In the genomic region with DNA sequence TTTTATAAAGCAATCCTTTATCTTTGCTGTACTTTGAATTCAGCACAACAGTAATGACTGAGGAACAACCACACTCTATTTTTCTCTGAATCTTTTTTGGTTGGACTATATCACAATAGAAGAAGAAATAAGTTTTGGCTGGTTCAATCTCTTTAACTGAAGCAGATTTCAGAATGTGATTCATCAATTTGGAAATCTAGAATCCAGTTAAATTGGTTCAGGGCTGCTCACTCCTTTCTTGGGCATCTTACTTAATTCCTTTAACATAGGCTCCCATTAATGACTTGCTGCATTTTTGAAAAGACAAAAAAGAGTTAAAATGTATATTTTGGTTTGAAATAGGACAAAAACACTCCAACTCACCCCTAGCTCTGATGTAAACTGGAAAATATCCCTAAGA, we compare ENCODE assay signal across 26 cellular contexts.
DNase-seq lines count a peak whose midpoint lies in the region; ATAC-seq, FAIRE-seq and TF ChIP-seq lines count a peak whose summit lies in the region.
"Had no signal": no experiment of that assay in that cellular context is flagged by ENCODE, and none has a peak within 500 bp of the region (broad histone marks: within the 10 kb centered on the region; RNA-seq: fewer than 3 reads in every experiment).

No MANE protein-coding gene starts in this region.

- H3K4me3 ChIP-seq in A549 (no peak overlapping the region), GM23338 (no peak overlapping the region), neuronal stem cell (ENCODE audit: low read length in 2 of 2) (no peak overlapping the region)
- H3K4me3 ChIP-seq in CD8-positive, alpha-beta memory T cell (ENCODE audit: low read length), result no peak overlapping the region
- H3K4me3 ChIP-seq: SJCRH30 had no signal

- no peak overlapping the region for H3K9ac ChIP-seq in neuronal stem cell (ENCODE audit: low read depth, low read length, poor library complexity)

- H3K4me1 Mint-ChIP-seq in GM23338, result no peaks in the 10 kb centered on the region
- H3K4me1 Mint-ChIP-seq in activated naive CD8-positive, alpha-beta T cell treated with anti-CD3 and anti-CD28 coated beads for 36 hours, result no peaks in the 10 kb centered on the region
- no peaks in the 10 kb centered on the region for H3K4me1 Mint-ChIP-seq in CD8-positive, alpha-beta memory T cell
- H3K4me1 Mint-ChIP-seq: CD4-positive, alpha-beta memory T cell; H9 had no signal

- H2BK12ac ChIP-seq in neuronal stem cell (ENCODE audit: low read length), result no peak overlapping the region

- H3K79me1 ChIP-seq in neuronal stem cell (ENCODE audit: low read depth, low read length), result no peaks in the 10 kb centered on the region

- no peak overlapping the region for H3K4ac ChIP-seq in neuronal stem cell (ENCODE audit: low read length)

- DNase-seq in A549 (ENCODE audit: low read depth in 1 of 2, low spot score in 1 of 2) (no peak), GM23338 (ENCODE audit: low spot score) (no peak), fibroblast of gingiva (ENCODE audit: low read depth) (peak; percentile 38), neuronal stem cell (ENCODE audit: low spot score) (no peak), cardiac septum (ENCODE audit: low spot score) (no peak), cortex of kidney (lab: John Stamatoyannopoulos, UW) (no peak)
- no peak for DNase-seq in activated naive CD8-positive, alpha-beta T cell treated with anti-CD3 and anti-CD28 coated beads for 36 hours
- DNase-seq in CD8-positive, alpha-beta memory T cell, result no peak
- DNase-seq: 8988T; C1 segment of cervical spinal cord; CD4-positive, alpha-beta memory T cell; DMS 273 treated with DMSO at 0.1 percent for 48 hours; DMS79; H9; KG1; MM.1S; NCI-H2029; NCI-H446; NCI-H524 treated with DMSO at 0.1 percent for 48 hours; NCI-H82; NK-92 treated with Interleukin-12 subunit alpha and Interleukin-12 subunit beta, amount 100 ng/mL, for 24 hours; PC-3; SJCRH30 had no signal

- H3K36me3 Mint-ChIP-seq in GM23338 (ENCODE audit: low read depth), result no peaks in the 10 kb centered on the region
- no peaks in the 10 kb centered on the region for H3K36me3 Mint-ChIP-seq in activated naive CD8-positive, alpha-beta T cell treated with anti-CD3 and anti-CD28 coated beads for 36 hours
- no peaks in the 10 kb centered on the region for H3K36me3 Mint-ChIP-seq in CD8-positive, alpha-beta memory T cell
- H3K36me3 Mint-ChIP-seq: CD4-positive, alpha-beta memory T cell had no signal

- no peak for FAIRE-seq in A549 (lab: Jason Lieb, UNC)
- FAIRE-seq: GM12892, GM19239 had no signal

- no peak overlapping the region for H3K23ac ChIP-seq in neuronal stem cell (ENCODE audit: low read depth, low read length, poor library complexity)

- no peak overlapping the region for H4K91ac ChIP-seq in neuronal stem cell (ENCODE audit: low read depth, low read length, poor library complexity)

- no peak for TF ChIP-seq POLR2A in A549 (IDR thresholded peaks at IDR 0.05; ENCODE audit: low read length)

- H3K9me3 Mint-ChIP-seq in GM23338, result no peaks in the 10 kb centered on the region
- no peaks in the 10 kb centered on the region for H3K9me3 Mint-ChIP-seq in activated naive CD8-positive, alpha-beta T cell treated with anti-CD3 and anti-CD28 coated beads for 36 hours
- H3K9me3 Mint-ChIP-seq in CD8-positive, alpha-beta memory T cell, result no peaks in the 10 kb centered on the region
- H3K9me3 Mint-ChIP-seq: CD4-positive, alpha-beta memory T cell; H9 had no signal

- H3K27me3 ChIP-seq in GM23338 (ENCODE audit: insufficient read depth) (no peaks in the 10 kb centered on the region), neuronal stem cell (ENCODE audit: control insufficient read depth in 3 of 3, insufficient read depth in 3 of 3, low read depth in 1 of 3, low read length in 3 of 3) (no peaks in the 10 kb centered on the region)
- no peaks in the 10 kb centered on the region for H3K27me3 ChIP-seq in CD8-positive, alpha-beta memory T cell (ENCODE audit: insufficient read depth, low read length, poor library complexity, severe bottlenecking)
- H3K27me3 ChIP-seq: SJCRH30 had no signal

- no peak overlapping the region for H4K8ac ChIP-seq in neuronal stem cell (ENCODE audit: low read depth, low read length)

- H3K4me3 Mint-ChIP-seq in GM23338, result no peak overlapping the region
- no peak overlapping the region for H3K4me3 Mint-ChIP-seq in activated naive CD8-positive, alpha-beta T cell treated with anti-CD3 and anti-CD28 coated beads for 36 hours
- no peak overlapping the region for H3K4me3 Mint-ChIP-seq in CD8-positive, alpha-beta memory T cell
- H3K4me3 Mint-ChIP-seq: CD4-positive, alpha-beta memory T cell; H9 had no signal

- no peaks in the 10 kb centered on the region for H3F3A ChIP-seq in GM23338 (replicated peaks; ENCODE audit: low read depth)

- H3K4me1 ChIP-seq in A549 (peaks cover 21% of the 10 kb centered on the region), GM23338 (ENCODE audit: insufficient read depth) (no peaks in the 10 kb centered on the region), neuronal stem cell (ENCODE audit: control insufficient read depth in 2 of 2, insufficient read depth in 1 of 2, low read depth in 1 of 2, low read length in 2 of 2) (peaks cover 3 to 28% of the 10 kb centered on the region in 2 donors)
- H3K4me1 ChIP-seq in CD8-positive, alpha-beta memory T cell (ENCODE audit: insufficient read depth, low read length), result no peaks in the 10 kb centered on the region
- H3K4me1 ChIP-seq: SJCRH30 had no signal

- ATAC-seq in A549, result no peak
- ATAC-seq in GM23338, result no peak
- ATAC-seq: PC-3, Right ventricle myocardium inferior had no signal

- no peak overlapping the region for H2BK15ac ChIP-seq in neuronal stem cell (ENCODE audit: low read length)

- H3K18ac ChIP-seq in neuronal stem cell (ENCODE audit: low read length), result no peak overlapping the region

- POLR2A ChIA-PET in A549 (lab: Yijun Ruan, JAX), result no interaction called here
- POLR2A ChIA-PET in CD8-positive, alpha-beta memory T cell (lab: Charles Lee), result no interaction called here

- no peaks in the 10 kb centered on the region for H3K9me2 ChIP-seq in GM23338 (ENCODE audit: insufficient read depth)

- no peak overlapping the region for H2AK5ac ChIP-seq in neuronal stem cell (ENCODE audit: low read depth, low read length)

- H3K36me3 ChIP-seq in GM23338 (ENCODE audit: insufficient read depth) (no peaks in the 10 kb centered on the region), neuronal stem cell (replicated peaks in 1 of 2; ENCODE audit: control insufficient read depth in 2 of 2, insufficient read depth in 2 of 2, low read length in 2 of 2) (no peaks in the 10 kb centered on the region)
- no peaks in the 10 kb centered on the region for H3K36me3 ChIP-seq in CD8-positive, alpha-beta memory T cell (ENCODE audit: insufficient read depth, low read length)
- H3K36me3 ChIP-seq: SJCRH30 had no signal

- no peak overlapping the region for H2BK120ac ChIP-seq in neuronal stem cell (ENCODE audit: low read depth, low read length)

- intact Hi-C loops in cardiac septum (cut with DNase I), result no loop called here

- H3K9me3 ChIP-seq in A549, result no peaks in the 10 kb centered on the region
- peaks cover 1 to 3% of the 10 kb centered on the region in 2 donors for H3K9me3 ChIP-seq in neuronal stem cell (replicated peaks in 1 of 2; ENCODE audit: control insufficient read depth in 2 of 2, insufficient read depth in 1 of 2, low read depth in 1 of 2, low read length in 2 of 2)
- H3K9me3 ChIP-seq in CD8-positive, alpha-beta memory T cell (ENCODE audit: low read length), result no peaks in the 10 kb centered on the region
- H3K9me3 ChIP-seq: SJCRH30 had no signal

- H3K4me2 ChIP-seq in A549 (no peak overlapping the region), GM23338 (no peak overlapping the region), neuronal stem cell (ENCODE audit: insufficient read depth, low read length, poor library complexity, severe bottlenecking) (no peak overlapping the region)

- H3K79me2 ChIP-seq in GM23338 (replicated peaks; ENCODE audit: insufficient read depth), result no peaks in the 10 kb centered on the region

- no peaks in the 10 kb centered on the region for H4K20me1 ChIP-seq in GM23338 (replicated peaks; ENCODE audit: insufficient read depth)

- H3K27ac ChIP-seq in A549 (peak overlapping the region; percentile 61 to 71; a peak in 5 of 6 replicates), GM23338 (ENCODE audit: low read depth) (no peak overlapping the region), neuronal stem cell (replicated peaks; ENCODE audit: low read length) (no peak overlapping the region)
- H3K27ac ChIP-seq in CD8-positive, alpha-beta memory T cell (ENCODE audit: low read depth, low read length), result no peak overlapping the region
- H3K27ac ChIP-seq: SJCRH30 had no signal

- TF ChIP-seq CTCF in A549 (IDR thresholded peaks at IDR 0.05), result no peak
- TF ChIP-seq CTCF in GM23338 (conservative IDR thresholded peaks at IDR 0.05; ENCODE audit: low read depth in 2 of 2), result no peak

- no peaks in the 10 kb centered on the region for H3K27me3 Mint-ChIP-seq in GM23338 (ENCODE audit: insufficient read depth, low read depth, poor library complexity)
- H3K27me3 Mint-ChIP-seq in activated naive CD8-positive, alpha-beta T cell treated with anti-CD3 and anti-CD28 coated beads for 36 hours, result no peaks in the 10 kb centered on the region
- no peaks in the 10 kb centered on the region for H3K27me3 Mint-ChIP-seq in CD8-positive, alpha-beta memory T cell
- H3K27me3 Mint-ChIP-seq: CD4-positive, alpha-beta memory T cell had no signal

- TF ChIP-seq RAD21 in A549 (conservative IDR thresholded peaks at IDR 0.05 in 1 of 2, IDR thresholded peaks at IDR 0.05 in 1 of 2), result no peak

- CTCF ChIA-PET in A549 (lab: Yijun Ruan, JAX), result no interaction called here
- CTCF ChIA-PET in CD8-positive, alpha-beta memory T cell (lab: Charles Lee), result no interaction called here

- H2AFZ ChIP-seq in GM23338 (0 out of 2 replicates have a peak overlapping the region, but pooled peaks have one; percentile 9), neuronal stem cell (ENCODE audit: low read length) (peak overlapping the region; percentile 10)

- no peak overlapping the region for H3K27ac Mint-ChIP-seq in GM23338
- no peak overlapping the region for H3K27ac Mint-ChIP-seq in activated naive CD8-positive, alpha-beta T cell treated with anti-CD3 and anti-CD28 coated beads for 36 hours
- H3K27ac Mint-ChIP-seq in CD8-positive, alpha-beta memory T cell, result no peak overlapping the region
- H3K27ac Mint-ChIP-seq: CD4-positive, alpha-beta memory T cell; H9 had no signal

- TF ChIP-seq EP300 in A549 (IDR thresholded peaks at IDR 0.05), result no peak

- no peak overlapping the region for H3K14ac ChIP-seq in neuronal stem cell (ENCODE audit: low read length)

- no peak overlapping the region for H2BK5ac ChIP-seq in neuronal stem cell (ENCODE audit: low read length)

TF ChIP-seq in A549, 52 proteins besides CTCF, POLR2A, EP300 and RAD21 (continues in another document):
- no peak for TF ChIP-seq NR3C1 (IDR thresholded peaks at IDR 0.05)
- no peak for TF ChIP-seq EHF (CRISPR knock-in tag; IDR thresholded peaks at IDR 0.05)
- no peak for TF ChIP-seq SREBF2 (IDR thresholded peaks at IDR 0.05)

TF ChIP-seq in GM23338, 12 proteins besides CTCF, POLR2A, EP300 and RAD21 (continues in another document):
- TF ChIP-seq NANOG (IDR thresholded peaks at IDR 0.05; ENCODE audit: borderline replicate concordance), result no peak

Comparison
In these comparisons a context has a peak if more than half of its experiments do, and no peak if none do; other contexts are left out.
1. H3K27ac ChIP-seq: peak in A549 (2 of 2); none in GM23338 (single experiment), neuronal stem cell (single experiment) and CD8-positive, alpha-beta memory T cell (single experiment).